ENCODE assay signal across 9 cellular contexts in the genomic region with DNA sequence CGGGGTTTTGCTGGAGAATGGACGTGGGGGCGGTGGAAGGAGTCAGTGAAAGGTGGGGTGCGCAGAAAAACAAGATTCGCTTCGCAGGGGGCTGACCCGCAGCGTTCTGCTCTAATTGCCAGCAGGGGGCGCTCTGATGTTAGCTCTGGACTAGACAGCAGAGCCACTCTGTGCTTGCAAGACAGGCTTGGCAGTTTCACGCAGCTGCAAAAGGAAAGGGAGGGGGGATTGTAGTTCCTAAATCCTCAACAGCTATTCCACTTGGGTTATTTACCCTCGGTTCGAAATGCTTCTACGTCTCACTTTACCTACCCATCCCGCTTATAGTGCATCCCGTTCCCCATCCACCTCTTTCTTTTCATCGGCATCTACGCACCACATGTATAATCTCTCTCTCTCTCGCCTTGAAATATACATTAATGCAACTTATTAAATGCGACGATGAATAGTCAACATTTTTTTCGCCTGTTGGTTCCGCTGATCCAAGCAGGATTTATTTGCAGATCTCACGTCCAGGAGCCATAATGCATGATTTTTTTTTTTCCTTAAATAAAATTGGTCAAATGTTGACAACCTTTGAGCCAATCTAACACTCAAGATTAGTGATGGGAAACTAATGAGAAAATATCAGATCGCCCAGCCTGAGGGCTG.
DNase-seq lines count a peak whose midpoint lies in the region; ATAC-seq, FAIRE-seq and TF ChIP-seq lines count a peak whose summit lies in the region.
"Had no signal": no experiment of that assay in that cellular context is flagged by ENCODE, and none has a peak within 500 bp of the region (broad histone marks: within the 10 kb centered on the region; RNA-seq: fewer than 3 reads in every experiment).

No MANE protein-coding gene starts in this region.

- WGBS in gastroesophageal sphincter (ENCODE audit: low coverage in 1 of 2), 2 donors = 3 to 12% methylated on average over 23 of the region's 24 CpGs

- H3K36me3 ChIP-seq in DOHH2 (ENCODE audit: control insufficient read depth, low read length) (no peaks in the 10 kb centered on the region), gastroesophageal sphincter (no peaks in the 10 kb centered on the region)

- no peaks in the 10 kb centered on the region for H4K20me1 ChIP-seq in DOHH2 (ENCODE audit: control insufficient read depth, insufficient read depth, low read depth, low read length)

- H3K4me3 ChIP-seq in DOHH2 (ENCODE audit: low read length) (peak overlapping the region; percentile 36), gastroesophageal sphincter (peak overlapping the region; percentile 19 to 41)

- H3K9me3 ChIP-seq in DOHH2 (ENCODE audit: control insufficient read depth, insufficient read depth, low read length) (no peaks in the 10 kb centered on the region), gastroesophageal sphincter (no peaks in the 10 kb centered on the region)

- TF ChIP-seq EP300 in gastroesophageal sphincter (IDR thresholded peaks at IDR 0.05) = no peak

- peaks cover 89% of the 10 kb centered on the region for H3K27me3 Mint-ChIP-seq in activated T-helper 1 cell treated with anti-CD3 and anti-CD28 coated beads, Interleukin-12 subunit alpha, Interleukin-12 subunit beta, Interleukin-2, Interleukin-4 antibody, amounts not matched to agents 30 ng/mL and 10 ng/mL and 1 ng/mL, durations not matched to agents 14 hours and 24 hours and 36 hours (ENCODE audit: insufficient read depth)
- peaks cover 84% of the 10 kb centered on the region for H3K27me3 Mint-ChIP-seq in type B pancreatic cell

- H3K4me2 ChIP-seq in DOHH2 (ENCODE audit: low read length) = peak overlapping the region; percentile 52

- H3K36me3 Mint-ChIP-seq in activated T-helper 1 cell treated with anti-CD3 and anti-CD28 coated beads, Interleukin-12 subunit alpha, Interleukin-12 subunit beta, Interleukin-2, Interleukin-4 antibody, amounts not matched to agents 30 ng/mL and 10 ng/mL and 1 ng/mL, durations not matched to agents 14 hours and 24 hours and 36 hours (ENCODE audit: low read depth) = peaks cover 4% of the 10 kb centered on the region
- H3K36me3 Mint-ChIP-seq in type B pancreatic cell = peaks cover 7% of the 10 kb centered on the region

- H3K4me1 ChIP-seq in DOHH2 (ENCODE audit: control insufficient read depth, low read length) (peaks cover 23% of the 10 kb centered on the region), gastroesophageal sphincter (peaks cover 0 to 54% (median 3%) of the 10 kb centered on the region in 3 donors)

- FAIRE-seq in RCC 7860 (lab: Jason Lieb, UNC) = no peak

- no peaks in the 10 kb centered on the region for H3K9me2 ChIP-seq in DOHH2 (replicated peaks; ENCODE audit: control insufficient read depth, low read length)

- no peaks in the 10 kb centered on the region for H3K4me1 Mint-ChIP-seq in activated T-helper 1 cell treated with anti-CD3 and anti-CD28 coated beads, Interleukin-12 subunit alpha, Interleukin-12 subunit beta, Interleukin-2, Interleukin-4 antibody, amounts not matched to agents 30 ng/mL and 10 ng/mL and 1 ng/mL, durations not matched to agents 14 hours and 24 hours and 36 hours (ENCODE audit: low read depth)
- peaks cover 66% of the 10 kb centered on the region for H3K4me1 Mint-ChIP-seq in type B pancreatic cell (ENCODE audit: unreplicated experiment)

- H3K27ac ChIP-seq in DOHH2 (ENCODE audit: low read depth, low read length) (no peak overlapping the region), gastroesophageal sphincter (peak overlapping the region in 3 of 4 donors; percentile 38 to 62 (median 55))

- H3K27me3 ChIP-seq in DOHH2 (ENCODE audit: control insufficient read depth, low read length) = peaks cover 50% of the 10 kb centered on the region
- H3K27me3 ChIP-seq in gastroesophageal sphincter = peaks cover 58% of the 10 kb centered on the region

- TF ChIP-seq CTCF in DOHH2 (IDR thresholded peaks at IDR 0.05; ENCODE audit: low read depth, low read length, poor library complexity, severe bottlenecking) (peak; percentile 84), gastroesophageal sphincter (IDR thresholded peaks at IDR 0.05) (peak; percentile 83 to 94 (median 92)), type B pancreatic cell (conservative IDR thresholded peaks at IDR 0.05) (peak; percentile 97)

- no peaks in the 10 kb centered on the region for H3K9me3 Mint-ChIP-seq in activated T-helper 1 cell treated with anti-CD3 and anti-CD28 coated beads, Interleukin-12 subunit alpha, Interleukin-12 subunit beta, Interleukin-2, Interleukin-4 antibody, amounts not matched to agents 30 ng/mL and 10 ng/mL and 1 ng/mL, durations not matched to agents 14 hours and 24 hours and 36 hours
- H3K9me3 Mint-ChIP-seq in type B pancreatic cell = no peaks in the 10 kb centered on the region
- H3K9me3 Mint-ChIP-seq: central memory CD8-positive, alpha-beta T cell had no signal

- no peak overlapping the region for H3K4me3 Mint-ChIP-seq in activated T-helper 1 cell treated with anti-CD3 and anti-CD28 coated beads, Interleukin-12 subunit alpha, Interleukin-12 subunit beta, Interleukin-2, Interleukin-4 antibody, amounts not matched to agents 30 ng/mL and 10 ng/mL and 1 ng/mL, durations not matched to agents 14 hours and 24 hours and 36 hours
- H3K4me3 Mint-ChIP-seq in type B pancreatic cell = peak overlapping the region; percentile 89
- H3K4me3 Mint-ChIP-seq: central memory CD8-positive, alpha-beta T cell had no signal

- ATAC-seq in GM21786 (IDR thresholded peaks at IDR 0.05; ENCODE audit: unreplicated experiment) (peak; percentile 85), gastroesophageal sphincter (peak; percentile 84)

- H3F3A ChIP-seq in DOHH2 (ENCODE audit: control insufficient read depth, insufficient read depth) = peaks cover 5% of the 10 kb centered on the region; the same call in 1 of the 2 replicates

- peak overlapping the region; percentile 58 for H3K27ac Mint-ChIP-seq in activated T-helper 1 cell treated with anti-CD3 and anti-CD28 coated beads, Interleukin-12 subunit alpha, Interleukin-12 subunit beta, Interleukin-2, Interleukin-4 antibody, amounts not matched to agents 30 ng/mL and 10 ng/mL and 1 ng/mL, durations not matched to agents 14 hours and 24 hours and 36 hours
- H3K27ac Mint-ChIP-seq in type B pancreatic cell = peak overlapping the region; percentile 97

- H3K79me2 ChIP-seq in DOHH2 (ENCODE audit: control insufficient read depth, low read length) = no peaks in the 10 kb centered on the region

- no peak for TF ChIP-seq POLR2A in gastroesophageal sphincter (IDR thresholded peaks at IDR 0.05)

- intact Hi-C loops in activated T-helper 1 cell treated with anti-CD3 and anti-CD28 coated beads, Interleukin-12 subunit alpha, Interleukin-12 subunit beta, Interleukin-2, Interleukin-4 antibody, amounts not matched to agents 30 ng/mL and 10 ng/mL and 1 ng/mL, durations not matched to agents 14 hours and 24 hours and 36 hours (cut with micrococcal nuclease) = loop anchor here (2.0 to 10.0 kb wide), 5 partner anchors 219 to 1471 kb away; a partner anchor contains a TSS

- DNase-seq in LoVo (ENCODE audit: low spot score) (peak; percentile 78), RCC 7860 (ENCODE audit: low spot score) (peak; percentile 42), nucleus accumbens (lab: John Stamatoyannopoulos, UW) (peak in 55 of 56 donors; percentile 25 to 96 (median 80)), type B pancreatic cell (ENCODE audit: extremely low spot score, unreplicated experiment) (peak; percentile 92)
- DNase-seq in activated T-helper 1 cell treated with anti-CD3 and anti-CD28 coated beads, Interleukin-12 subunit alpha, Interleukin-12 subunit beta, Interleukin-2, Interleukin-4 antibody, amounts not matched to agents 30 ng/mL and 10 ng/mL and 1 ng/mL, durations not matched to agents 14 hours and 24 hours and 36 hours (ENCODE audit: low spot score) = peak; percentile 48

Comparison
In these comparisons a context has a peak if more than half of its experiments do, and no peak if none do; other contexts are left out.
1. DNase-seq: peak in every context shown above with its lines; median percentile 92 in type B pancreatic cell; 80 in nucleus accumbens; 78 in LoVo; 48 in activated T-helper 1 cell treated with anti-CD3 and anti-CD28 coated beads, Interleukin-12 subunit alpha, Interleukin-12 subunit beta, Interleukin-2, Interleukin-4 antibody, amounts not matched to agents 30 ng/mL and 10 ng/mL and 1 ng/mL, durations not matched to agents 14 hours and 24 hours and 36 hours; 42 in RCC 7860.